In the genomic region with DNA sequence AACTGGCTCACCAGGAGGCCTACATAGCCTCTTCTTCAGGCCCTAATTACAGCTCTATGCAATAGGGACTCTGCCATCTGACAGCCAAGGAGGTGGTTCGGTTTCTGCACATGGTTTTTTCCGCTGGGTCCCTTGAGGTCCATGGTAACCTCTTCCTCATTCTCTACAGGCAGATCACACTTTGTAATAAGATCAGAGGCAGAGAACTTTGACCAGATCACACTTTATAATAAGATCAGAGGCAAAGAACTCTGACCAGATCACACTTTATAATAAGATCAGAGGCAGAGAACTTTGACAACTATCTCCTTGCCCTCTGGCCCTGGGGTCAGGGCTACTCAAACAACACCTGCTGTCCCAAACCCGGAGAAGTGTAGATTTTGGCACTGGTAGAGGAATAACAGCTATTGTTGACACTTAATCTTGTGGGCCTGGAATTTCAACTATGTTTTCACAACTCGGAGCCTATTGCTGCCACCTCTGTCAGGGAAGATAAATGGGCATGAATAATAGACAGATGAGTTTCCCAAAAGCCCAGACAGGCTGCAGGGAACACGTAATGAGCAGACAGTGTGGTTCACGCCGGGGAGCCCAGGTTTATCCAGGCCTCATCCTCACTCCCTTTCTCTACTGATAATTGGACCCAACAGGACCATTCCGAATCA, we compare ENCODE assay signal across 23 cellular contexts.
DNase-seq lines count a peak whose midpoint lies in the region; ATAC-seq, FAIRE-seq and TF ChIP-seq lines count a peak whose summit lies in the region.
"Had no signal": no experiment of that assay in that cellular context is flagged by ENCODE, and none has a peak within 500 bp of the region (broad histone marks: within the 10 kb centered on the region; RNA-seq: fewer than 3 reads in every experiment).

No MANE protein-coding gene starts in this region.

- H3K4me3 Mint-ChIP-seq in Calu3 (ENCODE audit: low read depth, unreplicated experiment): no peak overlapping the region
- H3K4me3 Mint-ChIP-seq: activated naive CD8-positive, alpha-beta T cell treated with anti-CD3 and anti-CD28 coated beads, Interleukin-2, amount 10 ng/mL, durations not matched to agents 7 days and 5 days; CD8-positive, alpha-beta T cell; neural crest cell had no signal

- H3K9me3 ChIP-seq in heart right ventricle (no peaks in the 10 kb centered on the region), smooth muscle cell (replicated peaks; ENCODE audit: low read depth) (no peaks in the 10 kb centered on the region)
- H3K9me3 ChIP-seq: breast epithelium, stomach, upper lobe of right lung had no signal

- peak; percentile 61 for FAIRE-seq in RCC 7860 (lab: Jason Lieb, UNC)
- FAIRE-seq: GM19239 had no signal

- peaks cover 7% of the 10 kb centered on the region for H3K9me3 Mint-ChIP-seq in Calu3 (ENCODE audit: low read depth, unreplicated experiment)
- H3K9me3 Mint-ChIP-seq: activated naive CD8-positive, alpha-beta T cell treated with anti-CD3 and anti-CD28 coated beads, Interleukin-2, amount 10 ng/mL, durations not matched to agents 7 days and 5 days; CD8-positive, alpha-beta T cell; neural crest cell had no signal

- H3K9ac ChIP-seq in smooth muscle cell (ENCODE audit: low read depth): no peak overlapping the region

- peak; percentile 13 for DNase-seq in Calu3
- DNase-seq in RCC 7860 (ENCODE audit: low spot score): peak; percentile 69
- no peak for DNase-seq in heart right ventricle
- no peak for DNase-seq in omental fat pad (ENCODE audit: low spot score)
- no peak for DNase-seq in T-helper 9 cell
- no peak for DNase-seq in HCEC 1CT
- DNase-seq in NCI-H69 (lab: John Stamatoyannopoulos, UW): no peak
- no peak for DNase-seq in smooth muscle cell (lab: John Stamatoyannopoulos, UW; ENCODE audit: unreplicated experiment)
- DNase-seq: activated CD4-positive, CD25-positive, alpha-beta regulatory T cell; activated CD8-positive, alpha-beta memory T cell treated with anti-CD3 and anti-CD28 coated beads for 24 hours; activated naive CD8-positive, alpha-beta T cell treated with anti-CD3 and anti-CD28 coated beads, Interleukin-2, amount 10 ng/mL, durations not matched to agents 7 days and 5 days; CD8-positive, alpha-beta T cell; DND-41; effector CD4-positive, alpha-beta T cell; H7; NCI-H1930; NCI-H526; stomach; T-helper 2 cell; upper lobe of right lung had no signal

- WGBS in heart right ventricle, 2 donors: 57 to 60% methylated on average over 8 of the region's 8 CpGs
- 78% methylated on average over 8 of the region's 8 CpGs for WGBS in smooth muscle cell (ENCODE audit: low lambda C conversion rate)

- ATAC-seq in heart right ventricle (peak in 6 of 8 donors; percentile 39 to 73 (median 54)), omental fat pad (ENCODE audit: low FRiP score) (peak; percentile 88)
- ATAC-seq: CD8-positive, alpha-beta T cell; upper lobe of right lung had no signal

- no peak overlapping the region for H3K4me2 ChIP-seq in smooth muscle cell

- no peak overlapping the region for H2AFZ ChIP-seq in smooth muscle cell (ENCODE audit: low read depth)

- H3K36me3 ChIP-seq in heart right ventricle: no peaks in the 10 kb centered on the region
- no peaks in the 10 kb centered on the region for H3K36me3 ChIP-seq in smooth muscle cell (ENCODE audit: low read depth)
- H3K36me3 ChIP-seq: breast epithelium, stomach, upper lobe of right lung had no signal

- H3K27ac Mint-ChIP-seq in Calu3 (ENCODE audit: unreplicated experiment): peak overlapping the region; percentile 72
- H3K27ac Mint-ChIP-seq: activated naive CD8-positive, alpha-beta T cell treated with anti-CD3 and anti-CD28 coated beads, Interleukin-2, amount 10 ng/mL, durations not matched to agents 7 days and 5 days; CD8-positive, alpha-beta T cell had no signal

- H3K4me1 Mint-ChIP-seq in Calu3 (ENCODE audit: low read depth, unreplicated experiment): peaks cover 55% of the 10 kb centered on the region
- H3K4me1 Mint-ChIP-seq: activated naive CD8-positive, alpha-beta T cell treated with anti-CD3 and anti-CD28 coated beads, Interleukin-2, amount 10 ng/mL, durations not matched to agents 7 days and 5 days had no signal

- no peaks in the 10 kb centered on the region for H3F3A ChIP-seq in smooth muscle cell (ENCODE audit: low read depth)

- H3K27me3 Mint-ChIP-seq in Calu3 (ENCODE audit: unreplicated experiment): no peaks in the 10 kb centered on the region

- H3K27ac ChIP-seq in heart right ventricle: peak overlapping the region in 2 of 10 donors; percentile 12 to 41
- no peak overlapping the region for H3K27ac ChIP-seq in smooth muscle cell (ENCODE audit: low read depth)
- H3K27ac ChIP-seq: breast epithelium, stomach, upper lobe of right lung had no signal

- no peaks in the 10 kb centered on the region for H3K27me3 ChIP-seq in heart right ventricle
- no peaks in the 10 kb centered on the region for H3K27me3 ChIP-seq in smooth muscle cell (ENCODE audit: low read depth)
- H3K27me3 ChIP-seq: breast epithelium, stomach, upper lobe of right lung had no signal

- BruUV-seq in Calu3 (replicated peaks; lab: Mats Ljungman, UMichigan): no TSS peak

- H3K4me1 ChIP-seq in heart right ventricle (peaks cover 0 to 14% (median 0%) of the 10 kb centered on the region in 9 donors), smooth muscle cell (ENCODE audit: low read depth) (peaks cover 7% of the 10 kb centered on the region)
- H3K4me1 ChIP-seq: breast epithelium, stomach, upper lobe of right lung had no signal

- CTCF ChIA-PET in Calu3 (lab: Charles Lee): no interaction called here

- H4K20me1 ChIP-seq in smooth muscle cell (ENCODE audit: low read depth): no peaks in the 10 kb centered on the region

- no peak for TF ChIP-seq CTCF in Calu3 (IDR thresholded peaks at IDR 0.05; ENCODE audit: unreplicated experiment)
- TF ChIP-seq CTCF in heart right ventricle (IDR thresholded peaks at IDR 0.05): no peak
- no peak for TF ChIP-seq CTCF in omental fat pad (IDR thresholded peaks at IDR 0.05)
- TF ChIP-seq CTCF in smooth muscle cell (IDR thresholded peaks at IDR 0.05; ENCODE audit: borderline replicate concordance, insufficient read depth, poor library complexity, severe bottlenecking): no peak

- H3K4me3 ChIP-seq in heart right ventricle: no peak overlapping the region
- no peak overlapping the region for H3K4me3 ChIP-seq in smooth muscle cell
- H3K4me3 ChIP-seq: breast epithelium, stomach, upper lobe of right lung had no signal

- intact Hi-C loops in Calu3 (cut with micrococcal nuclease; ENCODE audit: unreplicated experiment) (no loop called here), heart right ventricle (cut with DNase I) (no loop called here)

- peaks cover 13% of the 10 kb centered on the region for H3K36me3 Mint-ChIP-seq in Calu3 (ENCODE audit: insufficient read depth, unreplicated experiment)
- H3K36me3 Mint-ChIP-seq: activated naive CD8-positive, alpha-beta T cell treated with anti-CD3 and anti-CD28 coated beads, Interleukin-2, amount 10 ng/mL, durations not matched to agents 7 days and 5 days; CD8-positive, alpha-beta T cell had no signal

- H3K79me2 ChIP-seq in smooth muscle cell (ENCODE audit: low read depth): no peaks in the 10 kb centered on the region

Comparison
In these comparisons a context has a peak if more than half of its experiments do, and no peak if none do; other contexts are left out.
1. DNase-seq: peak in Calu3 (single experiment) and RCC 7860 (single experiment); none in heart right ventricle (0 of 2), omental fat pad (single experiment), T-helper 9 cell (single experiment), HCEC 1CT (single experiment), NCI-H69 (single experiment) and smooth muscle cell (single experiment).